15 cellular contexts compared by ENCODE assay signal in genomic region chr5:34570143-34570542, GRCh38.
"Had no signal": no experiment of that assay in that cellular context is flagged by ENCODE, and none has a peak within 500 bp of the region (broad histone marks: within the 10 kb centered on the region; RNA-seq: fewer than 3 reads in every experiment).

No MANE protein-coding gene starts in this region.

- H3K27ac ChIP-seq: body of pancreas had no signal

- H3K36me3 Mint-ChIP-seq: activated naive CD4-positive, alpha-beta T cell treated with anti-CD3 and anti-CD28 coated beads, Interleukin-2, amount 50 U/mL, for 72 hours; naive thymus-derived CD4-positive, alpha-beta T cell had no signal

- H3K36me3 ChIP-seq: tibial nerve had no signal

- H3K27ac Mint-ChIP-seq: activated CD4-positive, alpha-beta memory T cell treated with anti-CD3 and anti-CD28 coated beads, Interleukin-2, amount 10 ng/mL, durations not matched to agents 7 days and 5 days; activated naive CD4-positive, alpha-beta T cell treated with anti-CD3 and anti-CD28 coated beads, Interleukin-2, amount 50 U/mL, for 72 hours; naive thymus-derived CD4-positive, alpha-beta T cell had no signal

- DNase-seq: activated CD4-positive, alpha-beta memory T cell treated with anti-CD3 and anti-CD28 coated beads, Interleukin-2, amount 10 ng/mL, durations not matched to agents 7 days and 5 days; activated CD4-positive, alpha-beta T cell treated with anti-CD3 and anti-CD28 coated beads for 4 hours; activated effector memory CD4-positive, alpha-beta T cell treated with anti-CD3 and anti-CD28 coated beads, Interleukin-2, amount 50 U/mL, for 16 hours; activated T-cell treated with anti-CD3 and anti-CD28 coated beads, Interleukin-2, amount 50 U/mL, for 4 hours; body of pancreas; central memory CD4-positive, alpha-beta T cell; effector CD8-positive, alpha-beta T cell; naive thymus-derived CD4-positive, alpha-beta T cell; stimulated activated CD4-positive, alpha-beta T cell treated with anti-CD3 and anti-CD28 coated beads, Interleukin-4, amount 100 ng/mL, for 24 hours; stimulated activated naive CD4-positive, alpha-beta T cell treated with Interleukin-2 at 50 U/mL for 16 hours; substantia nigra; T-helper 2 cell had no signal

- H3K4me3 Mint-ChIP-seq: activated CD4-positive, alpha-beta memory T cell treated with anti-CD3 and anti-CD28 coated beads, Interleukin-2, amount 10 ng/mL, durations not matched to agents 7 days and 5 days; activated T-cell treated with anti-CD3 and anti-CD28 coated beads, Interleukin-2, amount 50 U/mL, for 4 hours; naive thymus-derived CD4-positive, alpha-beta T cell had no signal

- H3K4me1 Mint-ChIP-seq: activated CD4-positive, alpha-beta memory T cell treated with anti-CD3 and anti-CD28 coated beads, Interleukin-2, amount 10 ng/mL, durations not matched to agents 7 days and 5 days; naive thymus-derived CD4-positive, alpha-beta T cell had no signal

- H3K4me1 ChIP-seq: body of pancreas had no signal

- H3K9me3 Mint-ChIP-seq: activated CD4-positive, alpha-beta memory T cell treated with anti-CD3 and anti-CD28 coated beads, Interleukin-2, amount 10 ng/mL, durations not matched to agents 7 days and 5 days; activated naive CD4-positive, alpha-beta T cell treated with anti-CD3 and anti-CD28 coated beads, Interleukin-2, amount 50 U/mL, for 72 hours; activated T-cell treated with anti-CD3 and anti-CD28 coated beads, Interleukin-2, amount 50 U/mL, for 4 hours; naive thymus-derived CD4-positive, alpha-beta T cell had no signal

- H3K27me3 Mint-ChIP-seq: activated CD4-positive, alpha-beta memory T cell treated with anti-CD3 and anti-CD28 coated beads, Interleukin-2, amount 10 ng/mL, durations not matched to agents 7 days and 5 days had no signal

- H3K27me3 ChIP-seq: body of pancreas, tibial nerve had no signal

- H3K9me3 ChIP-seq: body of pancreas, tibial nerve had no signal

- H3K4me3 ChIP-seq: body of pancreas, lung, tibial nerve had no signal
